15 cellular contexts compared by ENCODE assay signal in the genomic region with DNA sequence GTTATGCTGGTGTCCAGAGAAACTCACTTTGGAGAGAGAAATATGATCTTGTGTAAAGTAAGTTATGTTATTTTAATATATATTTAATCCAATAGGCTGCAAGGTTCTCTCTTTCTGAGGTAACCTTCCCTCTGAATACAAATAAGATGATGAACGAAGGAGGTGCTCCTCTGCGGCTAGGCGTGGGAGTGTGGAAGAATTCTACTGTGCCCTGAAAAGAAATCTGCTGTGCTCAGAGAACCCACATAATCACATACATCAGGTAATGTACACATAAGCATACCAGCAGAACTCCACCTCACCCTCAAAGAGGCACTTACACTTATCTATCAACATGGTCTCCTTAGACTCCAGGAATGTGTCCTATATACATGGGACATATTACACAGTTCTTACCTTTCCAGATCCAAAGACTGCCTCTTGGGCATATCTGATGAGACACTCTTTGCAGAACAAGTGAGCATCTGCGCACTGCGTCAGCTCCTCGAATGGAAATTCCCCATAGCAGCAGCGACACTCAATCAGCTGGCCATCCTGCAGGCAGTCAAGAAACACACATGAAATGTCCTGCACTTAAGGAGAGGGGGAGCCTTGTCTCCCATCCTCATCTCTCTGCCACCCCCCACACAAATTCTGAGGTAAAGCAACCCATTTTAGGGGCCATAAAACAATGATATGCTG.
DNase-seq lines count a peak whose midpoint lies in the region; ATAC-seq and TF ChIP-seq lines count a peak whose summit lies in the region.
"Had no signal": no experiment of that assay in that cellular context is flagged by ENCODE, and none has a peak within 500 bp of the region (broad histone marks: within the 10 kb centered on the region; RNA-seq: fewer than 3 reads in every experiment).

No MANE protein-coding gene starts in this region.

- no peak overlapping the region for H3K9ac ChIP-seq in Karpas-422 (ENCODE audit: low read length)

- ATAC-seq in activated CD8-positive, alpha-beta T cell treated with anti-CD3 and anti-CD28 coated beads for 36 hours, result no peak
- no peak for ATAC-seq in activated CD8-positive, alpha-beta T cell treated with anti-CD3 and anti-CD28 coated beads, Interleukin-2, amount 10 ng/mL, durations not matched to agents 7 days and 5 days
- ATAC-seq: A549 had no signal

- no peaks in the 10 kb centered on the region for H3K79me2 ChIP-seq in Karpas-422 (ENCODE audit: low read length)

- peaks cover 50% of the 10 kb centered on the region for H3K36me3 ChIP-seq in Karpas-422 (ENCODE audit: insufficient read depth, low read length)

- H3K9me3 ChIP-seq in Karpas-422 (ENCODE audit: low read length), result no peaks in the 10 kb centered on the region
- H3K9me3 ChIP-seq: A549, Caco-2 had no signal

- H3K27me3 Mint-ChIP-seq in activated CD8-positive, alpha-beta T cell treated with anti-CD3 and anti-CD28 coated beads for 36 hours, result no peaks in the 10 kb centered on the region
- no peaks in the 10 kb centered on the region for H3K27me3 Mint-ChIP-seq in activated CD8-positive, alpha-beta T cell treated with anti-CD3 and anti-CD28 coated beads, Interleukin-2, amount 10 ng/mL, durations not matched to agents 7 days and 5 days (ENCODE audit: low read depth)
- H3K27me3 Mint-ChIP-seq in neural crest cell (ENCODE audit: low read depth), result no peaks in the 10 kb centered on the region
- H3K27me3 Mint-ChIP-seq in immature natural killer cell (ENCODE audit: low read depth in 3 of 3), result peaks cover 0 to 2% (median 0%) of the 10 kb centered on the region in 3 donors
- H3K27me3 Mint-ChIP-seq: CD4-positive, alpha-beta T cell had no signal

- no peak for TF ChIP-seq CTCF in activated CD8-positive, alpha-beta T cell treated with anti-CD3 and anti-CD28 coated beads for 36 hours (IDR thresholded peaks at IDR 0.05)
- no peak for TF ChIP-seq CTCF in neural crest cell (conservative IDR thresholded peaks at IDR 0.05)

- peaks cover 4% of the 10 kb centered on the region for H3K4me1 Mint-ChIP-seq in activated CD8-positive, alpha-beta T cell treated with anti-CD3 and anti-CD28 coated beads for 36 hours (ENCODE audit: low read depth)
- no peaks in the 10 kb centered on the region for H3K4me1 Mint-ChIP-seq in activated CD8-positive, alpha-beta T cell treated with anti-CD3 and anti-CD28 coated beads, Interleukin-2, amount 10 ng/mL, durations not matched to agents 7 days and 5 days (ENCODE audit: low read depth)
- peaks cover 12% of the 10 kb centered on the region for H3K4me1 Mint-ChIP-seq in neural crest cell
- H3K4me1 Mint-ChIP-seq in immature natural killer cell, result no peaks in the 10 kb centered on the region

- no peak overlapping the region for H3K4me2 ChIP-seq in Karpas-422 (ENCODE audit: low read depth, low read length, poor library complexity, severe bottlenecking)
- H3K4me2 ChIP-seq: A549 had no signal

- no peak for DNase-seq in activated CD8-positive, alpha-beta T cell treated with anti-CD3 and anti-CD28 coated beads for 36 hours
- DNase-seq in activated CD8-positive, alpha-beta T cell treated with anti-CD3 and anti-CD28 coated beads, Interleukin-2, amount 10 ng/mL, durations not matched to agents 7 days and 5 days, result no peak
- DNase-seq in Karpas-422 (peak; percentile 28), caudate nucleus (lab: John Stamatoyannopoulos, UW) (peak in 28 of 61 donors; percentile 10 to 84 (median 50)), neural crest cell (ENCODE audit: low read depth, low spot score) (no peak), immature natural killer cell (no peak), mesenteric fat pad (ENCODE audit: low spot score) (no peak)
- no peak for DNase-seq in stimulated activated naive CD4-positive, alpha-beta T cell treated with Interleukin-2 at 50 U/mL for 16 hours (lab: John Stamatoyannopoulos, UW)
- DNase-seq: AML-193; Caco-2; CD4-positive, alpha-beta T cell; H9 had no signal

- CTCF ChIA-PET in activated CD8-positive, alpha-beta T cell treated with anti-CD3 and anti-CD28 coated beads for 36 hours (lab: Charles Lee), result interaction anchor here (1.0 kb wide), 1 partner anchor 51 kb away, joined by 4 read pairs; no protein-coding TSS in a partner anchor
- CTCF ChIA-PET in activated CD8-positive, alpha-beta T cell treated with anti-CD3 and anti-CD28 coated beads, Interleukin-2, amount 10 ng/mL, durations not matched to agents 7 days and 5 days (lab: Charles Lee), result interaction anchor here (0.9 kb wide), 1 partner anchor 13 kb away, joined by 3 read pairs; no protein-coding TSS in a partner anchor

- H3K27ac Mint-ChIP-seq in activated CD8-positive, alpha-beta T cell treated with anti-CD3 and anti-CD28 coated beads for 36 hours, result peak overlapping the region; percentile 15
- H3K27ac Mint-ChIP-seq in activated CD8-positive, alpha-beta T cell treated with anti-CD3 and anti-CD28 coated beads, Interleukin-2, amount 10 ng/mL, durations not matched to agents 7 days and 5 days, result no peak overlapping the region
- H3K27ac Mint-ChIP-seq in neural crest cell (ENCODE audit: unreplicated experiment) (peak overlapping the region; percentile 78), immature natural killer cell (no peak overlapping the region)
- H3K27ac Mint-ChIP-seq: CD4-positive, alpha-beta T cell; H9 had no signal

- no peaks in the 10 kb centered on the region for H4K20me1 ChIP-seq in Karpas-422 (ENCODE audit: insufficient read depth, low read depth, low read length)

- H3K36me3 Mint-ChIP-seq in activated CD8-positive, alpha-beta T cell treated with anti-CD3 and anti-CD28 coated beads for 36 hours (ENCODE audit: low read depth), result peaks cover 50% of the 10 kb centered on the region
- peaks cover 55% of the 10 kb centered on the region for H3K36me3 Mint-ChIP-seq in activated CD8-positive, alpha-beta T cell treated with anti-CD3 and anti-CD28 coated beads, Interleukin-2, amount 10 ng/mL, durations not matched to agents 7 days and 5 days (ENCODE audit: low read depth)
- H3K36me3 Mint-ChIP-seq in neural crest cell (ENCODE audit: low read depth) (peaks cover 31% of the 10 kb centered on the region), immature natural killer cell (peaks cover 30 to 62% (median 36%) of the 10 kb centered on the region in 3 donors)

- H2AFZ ChIP-seq in Karpas-422 (ENCODE audit: low read length), result no peak overlapping the region

- no peaks in the 10 kb centered on the region for H3K9me3 Mint-ChIP-seq in activated CD8-positive, alpha-beta T cell treated with anti-CD3 and anti-CD28 coated beads for 36 hours
- H3K9me3 Mint-ChIP-seq in activated CD8-positive, alpha-beta T cell treated with anti-CD3 and anti-CD28 coated beads, Interleukin-2, amount 10 ng/mL, durations not matched to agents 7 days and 5 days (ENCODE audit: insufficient read depth), result no peaks in the 10 kb centered on the region
- H3K9me3 Mint-ChIP-seq in neural crest cell (no peaks in the 10 kb centered on the region), immature natural killer cell (no peaks in the 10 kb centered on the region)
- H3K9me3 Mint-ChIP-seq: CD4-positive, alpha-beta T cell; H9 had no signal

- no peaks in the 10 kb centered on the region for H3K9me2 ChIP-seq in Karpas-422 (replicated peaks; ENCODE audit: insufficient read depth, low read length)

- POLR2A ChIA-PET in activated CD8-positive, alpha-beta T cell treated with anti-CD3 and anti-CD28 coated beads for 36 hours (lab: Charles Lee), result no interaction called here
- POLR2A ChIA-PET in activated CD8-positive, alpha-beta T cell treated with anti-CD3 and anti-CD28 coated beads, Interleukin-2, amount 10 ng/mL, durations not matched to agents 7 days and 5 days (lab: Charles Lee), result no interaction called here

- intact Hi-C loops in activated CD8-positive, alpha-beta T cell treated with anti-CD3 and anti-CD28 coated beads for 36 hours (cut with micrococcal nuclease), result no loop called here

- H3K4me3 Mint-ChIP-seq in activated CD8-positive, alpha-beta T cell treated with anti-CD3 and anti-CD28 coated beads for 36 hours, result no peak overlapping the region
- no peak overlapping the region for H3K4me3 Mint-ChIP-seq in activated CD8-positive, alpha-beta T cell treated with anti-CD3 and anti-CD28 coated beads, Interleukin-2, amount 10 ng/mL, durations not matched to agents 7 days and 5 days
- no peak overlapping the region for H3K4me3 Mint-ChIP-seq in neural crest cell
- H3K4me3 Mint-ChIP-seq in immature natural killer cell, result no peak overlapping the region
- H3K4me3 Mint-ChIP-seq: CD4-positive, alpha-beta T cell; H9 had no signal

- no peaks in the 10 kb centered on the region for H3K4me1 ChIP-seq in Karpas-422 (ENCODE audit: low read length)
- H3K4me1 ChIP-seq: A549 had no signal

- no peaks in the 10 kb centered on the region for H3K27me3 ChIP-seq in Karpas-422 (ENCODE audit: low read length)

- no peak overlapping the region for H3K4me3 ChIP-seq in Karpas-422 (ENCODE audit: low read length)
- H3K4me3 ChIP-seq: A549 had no signal

- H3K27ac ChIP-seq in Karpas-422 (ENCODE audit: low read length), result no peak overlapping the region
- peak overlapping the region; percentile 77 for H3K27ac ChIP-seq in caudate nucleus (ENCODE audit: low read depth, low read length)
- H3K27ac ChIP-seq: 22Rv1, A549, C4-2B had no signal

Comparison
In these comparisons a context has a peak if more than half of its experiments do, and no peak if none do; other contexts are left out.
1. H3K27ac Mint-ChIP-seq: peak in activated CD8-positive, alpha-beta T cell treated with anti-CD3 and anti-CD28 coated beads for 36 hours (single experiment) and neural crest cell (single experiment); none in activated CD8-positive, alpha-beta T cell treated with anti-CD3 and anti-CD28 coated beads, Interleukin-2, amount 10 ng/mL, durations not matched to agents 7 days and 5 days (single experiment) and immature natural killer cell (0 of 6).